In the genomic region with DNA sequence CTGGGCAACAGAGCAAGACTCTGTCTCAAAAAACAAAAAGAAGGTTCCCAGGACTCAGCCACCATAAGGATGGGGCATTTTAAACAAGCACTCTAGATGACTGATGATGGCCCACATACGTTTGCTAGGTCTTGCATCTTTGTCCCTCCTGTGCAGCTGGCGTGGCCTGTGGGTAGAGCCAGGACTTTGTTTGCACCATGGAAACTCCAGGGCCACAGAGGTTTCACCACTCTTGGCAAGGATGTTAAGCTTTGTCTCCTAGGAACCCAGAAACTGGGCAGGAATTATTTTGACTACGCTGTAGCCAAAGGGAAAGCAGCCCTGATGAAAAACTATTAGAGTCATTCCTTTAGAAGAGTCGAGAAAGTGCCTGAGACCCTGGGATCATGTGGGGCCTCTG, we compare ENCODE assay signal across 16 cellular contexts. TPM values are rescaled to one million over a fixed set of nuclear protein-coding genes. Genes with fewer than 3 reads are reported as not detected.
DNase-seq lines count a peak whose midpoint lies in the region; ATAC-seq, FAIRE-seq and TF ChIP-seq lines count a peak whose summit lies in the region.
"Had no signal": no experiment of that assay in that cellular context is flagged by ENCODE, and none has a peak within 500 bp of the region (broad histone marks: within the 10 kb centered on the region; RNA-seq: fewer than 3 reads in every experiment).

No MANE protein-coding gene starts in this region.

- in situ Hi-C loops in HepG2 (cut with HindIII; ENCODE audit: extremely low pct_ligation_motif_present, low pct_unique_long_range_greater_than_20kb): no loop called here

- no peak for TF ChIP-seq EP300 in HepG2 (IDR thresholded peaks at IDR 0.05; ENCODE audit: low read depth in 2 of 2, low read length in 2 of 2)
- no peak for TF ChIP-seq EP300 in HepG2 (CRISPR knock-in tag; IDR thresholded peaks at IDR 0.05; ENCODE audit: borderline replicate concordance)

- H4K20me1 ChIP-seq in HepG2 (ENCODE audit: insufficient read depth, low read length): no peaks in the 10 kb centered on the region

- no peak for ATAC-seq in HepG2
- peak; percentile 82 to 92 (median 89) for ATAC-seq in heart left ventricle
- ATAC-seq in omental fat pad (ENCODE audit: low FRiP score): peak; percentile 69
- ATAC-seq in HG03135 (IDR thresholded peaks at IDR 0.05; ENCODE audit: unreplicated experiment): no peak

- H3K4me1 ChIP-seq in liver (ENCODE audit: control insufficient read depth in 4 of 4, insufficient read depth in 4 of 4, low read length in 3 of 4): peaks cover 10 to 22% (median 17%) of the 10 kb centered on the region in 4 donors
- peaks cover 56% of the 10 kb centered on the region for H3K4me1 ChIP-seq in HepG2 (ENCODE audit: insufficient read depth, low read length)
- H3K4me1 ChIP-seq in heart left ventricle: peaks cover 3 to 26% (median 11%) of the 10 kb centered on the region in 12 donors
- peaks cover 49% of the 10 kb centered on the region for H3K4me1 ChIP-seq in BE2C

- H3K9ac ChIP-seq in liver (ENCODE audit: low read depth in 1 of 2, low read length in 2 of 2) (no peak overlapping the region), HepG2 (ENCODE audit: insufficient read depth, low read depth, low read length) (no peak overlapping the region)
- H3K9ac ChIP-seq: KMS-11 had no signal

- BruUV-seq in HepG2 (replicated peaks; lab: Mats Ljungman, UMichigan): no TSS peak

- intact Hi-C loops in HepG2 (cut with micrococcal nuclease; ENCODE audit: unreplicated experiment): no loop called here
- intact Hi-C loops in heart left ventricle (cut with DNase I): no loop called here

- 46% methylated on average over 4 of the region's 4 CpGs for WGBS in liver
- WGBS in HepG2 (ENCODE audit: low lambda C conversion rate): 46% methylated on average over 4 of the region's 4 CpGs
- WGBS in heart left ventricle, 4 donors: 38 to 51% (median 45%) methylated on average over 4 of the region's 4 CpGs

- no peak for DNase-seq in HepG2 (ENCODE audit: low spot score)
- DNase-seq in heart left ventricle: peak in 4 of 5 donors; percentile 29 to 80 (median 54)
- DNase-seq in omental fat pad (ENCODE audit: low spot score): no peak
- no peak for DNase-seq in NCI-H524 (lab: John Stamatoyannopoulos, UW)
- DNase-seq in NCI-H1694 (lab: John Stamatoyannopoulos, UW): no peak
- DNase-seq in BE2C: no peak
- DNase-seq: activated CD4-positive, alpha-beta T cell treated with anti-CD3 and anti-CD28 coated beads, Interleukin-2, amount 10 ng/mL, durations not matched to agents 24 days and 14 days; EL; NCI-H2107; nephron progenitor cell; stimulated activated CD4-positive, alpha-beta T cell treated with anti-CD3 and anti-CD28 coated beads, Interleukin-12 subunit alpha, Interleukin-12 subunit beta, amount 100 ng/mL, for 4 hours had no signal

- H3K9me3 ChIP-seq in liver (ENCODE audit: control insufficient read depth in 4 of 4, low read length in 3 of 4): no peaks in the 10 kb centered on the region
- no peaks in the 10 kb centered on the region for H3K9me3 ChIP-seq in HepG2 (ENCODE audit: low read length)
- no peaks in the 10 kb centered on the region for H3K9me3 ChIP-seq in heart left ventricle
- H3K9me3 ChIP-seq in BE2C: no peaks in the 10 kb centered on the region
- H3K9me3 ChIP-seq: vagina had no signal

- no peak overlapping the region for H3K4me2 ChIP-seq in HepG2 (ENCODE audit: low read depth, low read length)
- H3K4me2 ChIP-seq: KMS-11 had no signal

- POLR2A ChIA-PET in HepG2 (lab: Yijun Ruan, JAX): no interaction called here

- no peak overlapping the region for H3K27ac ChIP-seq in liver (ENCODE audit: low read depth in 1 of 2, low read length in 2 of 2)
- H3K27ac ChIP-seq in HepG2 (ENCODE audit: extremely low read length, insufficient read depth, low read length): no peak overlapping the region
- peak overlapping the region in 6 of 12 donors; percentile 14 to 71 (median 44) for H3K27ac ChIP-seq in heart left ventricle
- H3K27ac ChIP-seq: KMS-11, vagina had no signal

- peak in 1 of 2 donors; percentile 58 for TF ChIP-seq RAD21 in liver (IDR thresholded peaks at IDR 0.05)
- TF ChIP-seq RAD21 in HepG2 (CRISPR knock-in tag; IDR thresholded peaks at IDR 0.05): no peak

- H3K27me3 ChIP-seq in liver (ENCODE audit: control insufficient read depth in 4 of 4, insufficient read depth in 4 of 4, low read length in 3 of 4) (no peaks in the 10 kb centered on the region), HepG2 (ENCODE audit: control insufficient read depth in 1 of 2, insufficient read depth in 2 of 2, low read length in 2 of 2) (peaks cover 4 to 37% of the 10 kb centered on the region in 2 experiments; a peak in 3 of 5 replicates), heart left ventricle (no peaks in the 10 kb centered on the region), BE2C (no peaks in the 10 kb centered on the region)
- H3K27me3 ChIP-seq: vagina had no signal

- H3K79me2 ChIP-seq in HepG2 (ENCODE audit: insufficient read depth, low read length): no peaks in the 10 kb centered on the region

- TF ChIP-seq POLR2A in HepG2 (IDR thresholded peaks at IDR 0.05; ENCODE audit: insufficient read depth in 1 of 2, low read depth in 2 of 2, low read length in 2 of 2) (no peak), heart left ventricle (IDR thresholded peaks at IDR 0.05) (no peak)

- no peak for FAIRE-seq in HepG2 (lab: Jason Lieb, UNC)
- FAIRE-seq: bronchial epithelial cell had no signal

- H3K4me3 ChIP-seq in liver (ENCODE audit: low read depth in 1 of 3, low read length in 3 of 3) (no peak overlapping the region), HepG2 (replicated peaks in 1 of 3; ENCODE audit: insufficient read depth in 1 of 3, low read depth in 2 of 3, low read length in 3 of 3) (no peak overlapping the region), heart left ventricle (no peak overlapping the region), BE2C (ENCODE audit: low read depth, low read length) (no peak overlapping the region)
- H3K4me3 ChIP-seq: vagina had no signal

- H3K36me3 ChIP-seq in liver (ENCODE audit: control insufficient read depth in 4 of 4, insufficient read depth in 3 of 4, low read depth in 1 of 4, low read length in 3 of 4) (no peaks in the 10 kb centered on the region), HepG2 (replicated peaks in 1 of 2; ENCODE audit: control insufficient read depth in 1 of 2, insufficient read depth in 2 of 2, low read length in 2 of 2) (no peaks in the 10 kb centered on the region), heart left ventricle (no peaks in the 10 kb centered on the region), BE2C (no peaks in the 10 kb centered on the region)
- H3K36me3 ChIP-seq: vagina had no signal

- CTCF ChIA-PET in HepG2 (lab: Yijun Ruan, JAX; ENCODE audit: low intra/inter-chr PET ratio, low total read pairs): no interaction called here

- no peak for TF ChIP-seq CTCF in liver (IDR thresholded peaks at IDR 0.05; ENCODE audit: low read depth, low read length, missing input control)
- TF ChIP-seq CTCF in HepG2 (CRISPR knock-in tag; IDR thresholded peaks at IDR 0.05): no peak
- TF ChIP-seq CTCF in heart left ventricle (IDR thresholded peaks at IDR 0.05): no peak
- TF ChIP-seq CTCF in omental fat pad (IDR thresholded peaks at IDR 0.05): no peak
- TF ChIP-seq CTCF in BE2C (IDR thresholded peaks at IDR 0.05; ENCODE audit: low read depth, low read length): no peak

- no peak overlapping the region for H2AFZ ChIP-seq in HepG2 (ENCODE audit: low read length)

TF ChIP-seq in liver, 16 proteins besides CTCF, POLR2A, EP300 and RAD21 (continues in another document):
- TF ChIP-seq NR2F2 (IDR thresholded peaks at IDR 0.05): no peak
- TF ChIP-seq TAF1 (conservative IDR thresholded peaks at IDR 0.05): no peak
- TF ChIP-seq EGR1 (IDR thresholded peaks at IDR 0.05; ENCODE audit: low read depth in 2 of 2): peak in 1 of 2 donors; percentile 18
- TF ChIP-seq YY1 (IDR thresholded peaks at IDR 0.05): no peak
- TF ChIP-seq RXRA (IDR thresholded peaks at IDR 0.05): peak; percentile 36 to 80

TF ChIP-seq in HepG2, 621 proteins besides CTCF, POLR2A, EP300 and RAD21 (continues in another document):
- TF ChIP-seq, protein P1, sequence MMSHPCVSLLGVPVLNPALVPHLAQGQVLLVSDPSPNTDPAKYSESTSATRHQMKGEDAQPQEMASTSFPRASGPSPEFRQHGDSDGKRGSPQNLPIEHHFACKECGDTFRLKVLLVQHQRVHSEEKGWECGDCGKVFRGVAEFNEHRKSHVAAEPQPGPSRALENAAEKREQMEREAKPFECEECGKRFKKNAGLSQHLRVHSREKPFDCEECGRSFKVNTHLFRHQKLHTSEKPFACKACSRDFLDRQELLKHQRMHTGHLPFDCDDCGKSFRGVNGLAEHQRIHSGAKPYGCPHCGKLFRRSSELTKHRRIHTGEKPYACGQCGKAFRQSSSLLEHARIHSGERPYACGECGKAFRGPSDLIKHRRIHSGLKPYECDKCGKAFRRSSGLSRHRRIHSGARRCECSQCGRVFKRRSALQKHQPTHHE (CRISPR knock-in tag; IDR thresholded peaks at IDR 0.05; ENCODE audit: borderline replicate concordance): no peak

RNA-seq across cellular contexts. Expression of gene CALM2, which starts 54.1 kb away (rescaled TPM):
- total RNA-seq in liver (100 to 1,000 TPM; 207 to 221 TPM), HepG2 (2016; rRNA removed; fragmentation: Illumina TruSeq; extraction: Trizol) (1,135 and 1,941 TPM in 2 replicates), heart left ventricle (100 to 1,000 TPM; 334 to 623 (median 442) TPM), omental fat pad (100 to 1,000 TPM; 424 to 636 (median 601) TPM)
- polyA plus RNA-seq in liver (100 to 1,000 TPM; 218 to 456 TPM), HepG2 (2011; rRNA removed) (199 and 375 TPM in 2 replicates), heart left ventricle (100 to 1,000 TPM; 419 to 437 TPM)
- 204 and 218 TPM in 2 replicates for total RNA-seq in HepG2 (2016; cell fraction: cytosol; rRNA removed; fragmentation: Illumina TruSeq; extraction: Trizol; ENCODE audit: low read depth)
- total RNA-seq in HepG2 (2016; cell fraction: insoluble cytoplasmic fraction; rRNA removed; fragmentation: Illumina TruSeq; extraction: Trizol): 1,133 and 2,031 TPM in 2 replicates
- 342 and 376 TPM in 2 replicates for total RNA-seq in HepG2 (2016; cell fraction: membrane; rRNA removed; fragmentation: Illumina TruSeq; extraction: Trizol)
- total RNA-seq in HepG2 (2016; cell fraction: nucleus; rRNA removed; fragmentation: Illumina TruSeq; extraction: Trizol): 391 and 398 TPM in 2 replicates
- polyA plus RNA-seq in HepG2 (2011; cell fraction: cytosol; rRNA removed): 180 and 322 TPM in 2 replicates
- 56.5 and 80.7 TPM in 2 replicates for polyA plus RNA-seq in HepG2 (2011; cell fraction: nucleus; rRNA removed)
- polyA plus RNA-seq in HepG2 (2012): 523 and 688 TPM in 2 replicates
- polyA plus RNA-seq in HepG2 (2016; cell fraction: cytosol; fragmentation: Illumina TruSeq; extraction: Trizol; ENCODE audit: low read depth): 147 and 158 TPM in 2 replicates
- 1,845 and 2,024 TPM in 2 replicates for polyA plus RNA-seq in HepG2 (2016; cell fraction: insoluble cytoplasmic fraction; fragmentation: Illumina TruSeq; extraction: Trizol; ENCODE audit: low read depth)
- polyA plus RNA-seq in HepG2 (2016; cell fraction: membrane; fragmentation: Illumina TruSeq; extraction: Trizol; ENCODE audit: low read depth): 291 and 300 TPM in 2 replicates
- 648 and 664 TPM in 2 replicates for polyA plus RNA-seq in HepG2 (2016; cell fraction: nucleus; fragmentation: Illumina TruSeq; extraction: Trizol; ENCODE audit: insufficient read depth, low read depth)
- polyA minus RNA-seq in HepG2 (2011; rRNA and poly(A)+ RNA removed; ENCODE audit: low replicate concordance): 41.7 and 64.0 TPM in 2 replicates
- 133 and 146 TPM in 2 replicates for polyA minus RNA-seq in HepG2 (2011; cell fraction: cytosol; rRNA and poly(A)+ RNA removed)
- 169 and 178 TPM in 2 replicates for polyA minus RNA-seq in HepG2 (2011; cell fraction: nucleus; rRNA and poly(A)+ RNA removed)
- polyA plus RNA-seq in BE2C (2012; ENCODE audit: insufficient read depth, insufficient read length, low read depth): 2,068 TPM

Comparison
In these comparisons a context has a peak if more than half of its experiments do, and no peak if none do; other contexts are left out.
1. ATAC-seq: peak in heart left ventricle (4 of 4) and omental fat pad (single experiment); none in HepG2 (single experiment) and HG03135 (single experiment).
2. DNase-seq: peak in heart left ventricle (4 of 5); none in HepG2 (single experiment), omental fat pad (single experiment), NCI-H524 (0 of 2), NCI-H1694 (single experiment) and BE2C (single experiment).